19 cellular contexts compared by ENCODE assay signal in the genomic region with DNA sequence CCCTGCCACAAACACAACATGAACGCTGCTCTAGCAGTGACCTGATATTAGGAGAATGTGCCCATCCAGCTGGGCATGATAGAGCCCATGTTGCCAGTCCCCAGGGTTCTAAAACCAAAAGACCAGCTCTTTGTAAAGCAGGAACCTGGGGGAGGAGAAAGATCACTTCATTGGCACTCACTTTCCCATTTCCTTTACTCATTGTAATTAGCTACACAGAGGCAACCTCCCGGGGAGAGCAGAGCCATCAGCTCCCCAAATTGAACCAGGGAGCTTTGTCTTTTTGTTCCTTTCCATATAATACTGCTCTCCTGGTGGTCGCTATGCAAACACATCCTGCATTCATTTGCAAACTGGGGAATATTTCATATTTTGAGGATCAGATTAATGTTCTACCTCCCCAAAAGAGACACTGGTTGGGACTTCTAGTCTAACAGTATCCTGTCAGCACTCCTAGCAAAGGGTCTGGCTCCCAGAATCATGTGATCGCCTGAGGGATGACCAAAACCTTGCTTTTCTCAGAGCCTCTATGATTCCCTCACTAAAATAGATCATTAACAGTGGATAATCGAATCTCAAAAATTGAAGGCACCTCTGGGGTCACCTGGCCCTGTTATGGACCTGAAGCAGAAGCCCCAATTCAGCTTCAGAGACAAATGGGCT.
DNase-seq lines count a peak whose midpoint lies in the region; ATAC-seq, FAIRE-seq and TF ChIP-seq lines count a peak whose summit lies in the region.
"Had no signal": no experiment of that assay in that cellular context is flagged by ENCODE, and none has a peak within 500 bp of the region (broad histone marks: within the 10 kb centered on the region; RNA-seq: fewer than 3 reads in every experiment).

No MANE protein-coding gene starts in this region.

- POLR2A ChIA-PET in SK-N-SH (lab: Yijun Ruan, JAX) = no interaction called here
- POLR2A ChIA-PET in H1 (lab: Charles Lee; ENCODE audit: partially characterized antibody) = interaction anchor here (0.9 to 2.2 kb wide), 10 partner anchors 9 to 111 kb away, joined by 3 to 8 read pairs (median 4); partner anchors contain the start of gene KIRREL1

- H3K79me2 ChIP-seq in SK-N-SH (ENCODE audit: insufficient read depth) = no peaks in the 10 kb centered on the region
- H3K79me2 ChIP-seq in H1 (ENCODE audit: control insufficient read depth in 1 of 2, insufficient read depth in 2 of 2, low read length in 2 of 2) = no peaks in the 10 kb centered on the region

- H3K27me3 ChIP-seq in SK-N-SH (ENCODE audit: insufficient read depth) = no peaks in the 10 kb centered on the region
- H3K27me3 ChIP-seq in H1 (replicated peaks in 1 of 4; ENCODE audit: control insufficient read depth in 3 of 4, extremely low read depth in 1 of 4, insufficient read depth in 3 of 4, low read length in 3 of 4) = no peaks in the 10 kb centered on the region
- H3K27me3 ChIP-seq in mesenchymal stem cell (ENCODE audit: control insufficient read depth in 1 of 2, insufficient read depth in 1 of 2, low read length in 2 of 2) = peaks cover 0 to 11% of the 10 kb centered on the region in 2 experiments
- H3K27me3 ChIP-seq in psoas muscle (ENCODE audit: insufficient read depth in 3 of 3, low read length in 2 of 3) = peaks cover 0 to 5% (median 0%) of the 10 kb centered on the region in 3 donors

- 0 out of 2 replicates have a peak overlapping the region, but pooled peaks have one; percentile 82 for H2BK20ac ChIP-seq in H1 (ENCODE audit: low read length)

- intact Hi-C loops in psoas muscle (cut with DNase I) = no loop called here

- H3K36me3 ChIP-seq in SK-N-SH (replicated peaks in 1 of 2; ENCODE audit: control insufficient read depth in 1 of 2, insufficient read depth in 2 of 2, low read length in 1 of 2) (no peaks in the 10 kb centered on the region), H1 (ENCODE audit: control insufficient read depth in 2 of 4, insufficient read depth in 4 of 4, low read length in 3 of 4) (no peaks in the 10 kb centered on the region), mesenchymal stem cell (ENCODE audit: control insufficient read depth in 1 of 2, insufficient read depth in 2 of 2, low read depth in 1 of 2, low read length in 2 of 2) (peaks cover under 1 to 10% of the 10 kb centered on the region in 2 experiments), psoas muscle (ENCODE audit: insufficient read depth in 1 of 2, low read depth in 1 of 2) (no peaks in the 10 kb centered on the region)

- H2BK120ac ChIP-seq in H1 (replicated peaks; ENCODE audit: low read depth, low read length) = peak overlapping the region; percentile 97
- H2BK120ac ChIP-seq in mesenchymal stem cell (ENCODE audit: low read depth, low read length) = no peak overlapping the region

- H3K18ac ChIP-seq in H1 (ENCODE audit: extremely low read depth, low read length) = peak overlapping the region; percentile 81
- no peak overlapping the region for H3K18ac ChIP-seq in mesenchymal stem cell (ENCODE audit: low read depth in 1 of 2, low read length in 2 of 2)

- WGBS in SK-N-SH (ENCODE audit: low lambda C conversion rate) = 25% methylated on average over 5 of the region's 5 CpGs
- WGBS in H1 (ENCODE audit: extremely low coverage in 1 of 2, insufficient coverage in 1 of 2, insufficient read length in 1 of 2, insufficient replicate concordance in 2 of 2, low coverage in 1 of 2, low lambda C conversion rate in 2 of 2, missing lambda C conversion rate in 1 of 2), 2 experiments = 13% methylated on average over 5 of the region's 5 CpGs; no CpG with 5 or more reads in 1 of the 2 experiments
- WGBS in mesenchymal stem cell = 30% methylated on average over 5 of the region's 5 CpGs
- 48 to 60% (median 59%) methylated on average over 5 of the region's 5 CpGs for WGBS in psoas muscle, 3 donors

- H3K79me1 ChIP-seq in H1 (ENCODE audit: low read depth, low read length) (no peaks in the 10 kb centered on the region), mesenchymal stem cell (replicated peaks; ENCODE audit: low read length, poor library complexity, severe bottlenecking) (peaks cover 3% of the 10 kb centered on the region)

- peaks cover 5% of the 10 kb centered on the region for H3F3A ChIP-seq in SK-N-SH (replicated peaks; ENCODE audit: insufficient read depth)

- DNase-seq in SK-N-SH (no peak), H1 (ENCODE audit: low read depth in 1 of 2, low spot score in 2 of 2) (no peak), mesenchymal stem cell (no peak), psoas muscle (no peak), HK-2 (ENCODE audit: unreplicated experiment) (no peak)
- DNase-seq: DMS 273 treated with DMSO at 0.1 percent for 48 hours, DND-41, GDM1, GOT3, NCI-H1105, NCI-H2081, NCI-H446 treated with DMSO at 0.1 percent for 48 hours had no signal

- H3K9me3 ChIP-seq in SK-N-SH (no peaks in the 10 kb centered on the region), H1 (ENCODE audit: insufficient read depth in 2 of 2, low read depth in 1 of 2, low read length in 1 of 2) (no peaks in the 10 kb centered on the region), mesenchymal stem cell (ENCODE audit: control insufficient read depth, low read length) (no peaks in the 10 kb centered on the region), psoas muscle (no peaks in the 10 kb centered on the region)

- H3K14ac ChIP-seq in H1 (ENCODE audit: insufficient read length) (no peak overlapping the region), mesenchymal stem cell (ENCODE audit: low read length in 2 of 2) (no peak overlapping the region)

- no peaks in the 10 kb centered on the region for H3K9me2 ChIP-seq in SK-N-SH

- H3K9ac ChIP-seq in SK-N-SH = no peak overlapping the region
- H3K9ac ChIP-seq in H1 (replicated peaks in 1 of 4; ENCODE audit: extremely low read depth in 1 of 4, low read depth in 3 of 4, low read length in 3 of 4) = no peak overlapping the region
- no peak overlapping the region for H3K9ac ChIP-seq in mesenchymal stem cell (ENCODE audit: low read length)

- peak overlapping the region; percentile 84 for H4K5ac ChIP-seq in H1 (ENCODE audit: insufficient read length, low read depth, low read length)

- H4K8ac ChIP-seq in H1 (ENCODE audit: extremely low read depth, insufficient read depth, low read length) = no peak overlapping the region
- H4K8ac ChIP-seq in mesenchymal stem cell (ENCODE audit: low read length) = no peak overlapping the region

- FAIRE-seq in H1 (lab: Jason Lieb, UNC) = no peak
- FAIRE-seq: HTR-8/SVneo, K562 had no signal

- TF ChIP-seq POLR2A in H1 (IDR thresholded peaks at IDR 0.05; ENCODE audit: control extremely low read depth in 1 of 2, low read depth in 2 of 2, low read length in 2 of 2) = no peak

- H3K27ac ChIP-seq in SK-N-SH (ENCODE audit: low read depth in 2 of 2, low read length in 1 of 2) = no peak overlapping the region
- H3K27ac ChIP-seq in H1 (ENCODE audit: low read depth, low read length) = no peak overlapping the region; the same call in 1 of the 2 replicates
- H3K27ac ChIP-seq in mesenchymal stem cell (ENCODE audit: low read length, poor library complexity, severe bottlenecking) = peak overlapping the region; percentile 91
- no peak overlapping the region for H3K27ac ChIP-seq in psoas muscle
- H3K27ac ChIP-seq: 22Rv1 had no signal

- CTCF ChIA-PET in SK-N-SH (lab: Yijun Ruan, JAX) = interaction anchor here (0.5 to 1.4 kb wide), 3 partner anchors 17 to 113 kb away, joined by 3 read pairs; no protein-coding TSS in a partner anchor
- CTCF ChIA-PET in H1 (lab: Charles Lee; ENCODE audit: partially characterized antibody) = interaction anchor here (1.0 to 38.2 kb wide), 11 partner anchors 0 to 155 kb away, joined by 3 to 2918 read pairs (median 4); partner anchors contain the start of gene KIRREL1

- H2AFZ ChIP-seq in SK-N-SH (ENCODE audit: low read depth) (no peak overlapping the region), H1 (ENCODE audit: low read length) (no peak overlapping the region), mesenchymal stem cell (ENCODE audit: low read depth, low read length) (no peak overlapping the region)

- peak overlapping the region; percentile 71 for H3K4ac ChIP-seq in H1 (replicated peaks; ENCODE audit: insufficient read length, low read depth, low read length)
- H3K4ac ChIP-seq in mesenchymal stem cell (ENCODE audit: low read depth in 1 of 2, low read length in 2 of 2) = no peak overlapping the region

- TF ChIP-seq EP300 in SK-N-SH (IDR thresholded peaks at IDR 0.05; ENCODE audit: borderline replicate concordance in 1 of 2, low read depth in 1 of 2, low read length in 1 of 2) (no peak), H1 (IDR thresholded peaks at IDR 0.05; ENCODE audit: borderline replicate concordance in 1 of 2, low read depth in 2 of 2, low read length in 2 of 2) (no peak)

- ATAC-seq in SK-N-SH treated with all-trans-retinoic acid at 6 μM for 48 hours (no peak), GM19455 (IDR thresholded peaks at IDR 0.05; ENCODE audit: unreplicated experiment) (no peak), HG03442 (IDR thresholded peaks at IDR 0.05; ENCODE audit: unreplicated experiment) (no peak), psoas muscle (no peak)
- ATAC-seq: K562, Right ventricle myocardium inferior had no signal

- no peak for TF ChIP-seq RAD21 in SK-N-SH (IDR thresholded peaks at IDR 0.05; ENCODE audit: low read length)
- TF ChIP-seq RAD21 in H1 (IDR thresholded peaks at IDR 0.05 in 1 of 2, conservative IDR thresholded peaks at IDR 0.05 in 1 of 2; ENCODE audit: low read depth in 2 of 2, low read length in 2 of 2) = no peak

- no peaks in the 10 kb centered on the region; the same call in 1 of the 2 replicates for H3K23me2 ChIP-seq in H1 (ENCODE audit: low read depth, low read length)

- H4K91ac ChIP-seq in H1 (replicated peaks; ENCODE audit: insufficient read length, low read length) = peak overlapping the region; percentile 90
- no peak overlapping the region for H4K91ac ChIP-seq in mesenchymal stem cell (ENCODE audit: low read length)

- H3K4me3 ChIP-seq in SK-N-SH (ENCODE audit: low read depth in 2 of 2, low read length in 1 of 2) (no peak overlapping the region), H1 (ENCODE audit: extremely low read depth in 1 of 4, insufficient read depth in 2 of 4, low read depth in 3 of 4, low read length in 4 of 4) (peak overlapping the region in 1 of 4 experiments; percentile 33; a peak in 3 of 8 replicates), mesenchymal stem cell (ENCODE audit: insufficient read depth in 1 of 2, low read depth in 1 of 2, low read length in 2 of 2) (no peak overlapping the region), psoas muscle (no peak overlapping the region)
- H3K4me3 ChIP-seq: K562 had no signal

- H4K20me1 ChIP-seq in SK-N-SH (ENCODE audit: insufficient read depth) = no peaks in the 10 kb centered on the region
- H4K20me1 ChIP-seq in H1 (replicated peaks in 1 of 2; ENCODE audit: control insufficient read depth in 1 of 2, insufficient read depth in 2 of 2, low read length in 2 of 2) = no peaks in the 10 kb centered on the region

- H2AK5ac ChIP-seq in H1 (ENCODE audit: low read depth, low read length) = no peak overlapping the region
- H2AK5ac ChIP-seq in mesenchymal stem cell (ENCODE audit: low read length, severe bottlenecking) = no peak overlapping the region

- peak overlapping the region; percentile 3 for H3K56ac ChIP-seq in H1 (replicated peaks; ENCODE audit: insufficient read length, low read depth, low read length)

- H3K4me1 ChIP-seq in SK-N-SH (ENCODE audit: control insufficient read depth in 1 of 2, insufficient read depth in 2 of 2, low read depth in 1 of 2, low read length in 1 of 2) (peaks cover 0 to 13% of the 10 kb centered on the region in 2 experiments; a peak in 1 of 4 replicates), H1 (replicated peaks in 1 of 4; ENCODE audit: control insufficient read depth in 3 of 4, insufficient read depth in 4 of 4, low read length in 3 of 4) (peaks cover 16 to 45% (median 39%) of the 10 kb centered on the region in 4 experiments), mesenchymal stem cell (ENCODE audit: control insufficient read depth, insufficient read depth, low read depth, low read length) (peaks cover 29% of the 10 kb centered on the region), psoas muscle (no peaks in the 10 kb centered on the region)

- TF ChIP-seq CTCF in SK-N-SH (IDR thresholded peaks at IDR 0.05) (no peak), H1 (IDR thresholded peaks at IDR 0.05; ENCODE audit: control extremely low read depth in 1 of 3, insufficient read depth in 1 of 3, low read depth in 1 of 3, low read length in 3 of 3) (no peak), psoas muscle (IDR thresholded peaks at IDR 0.05) (no peak)

- H3K23ac ChIP-seq in H1 (ENCODE audit: insufficient read length) (no peak overlapping the region), mesenchymal stem cell (ENCODE audit: low read length in 2 of 2) (no peak overlapping the region)

- peak overlapping the region; percentile 82; the same call in 1 of the 2 replicates for H2BK5ac ChIP-seq in H1 (ENCODE audit: low read depth, low read length)
- H2BK5ac ChIP-seq in mesenchymal stem cell (ENCODE audit: low read depth, low read length, poor library complexity, severe bottlenecking) = no peak overlapping the region

- no peak overlapping the region for H2BK15ac ChIP-seq in H1 (ENCODE audit: low read length)
- H2BK15ac ChIP-seq in mesenchymal stem cell (ENCODE audit: low read depth, poor library complexity, severe bottlenecking) = no peak overlapping the region

- peak overlapping the region; percentile 71; the same call in 1 of the 2 replicates for H2BK12ac ChIP-seq in H1 (ENCODE audit: low read depth, low read length)
- H2BK12ac ChIP-seq in mesenchymal stem cell (ENCODE audit: low read length in 2 of 2) = no peak overlapping the region

- H3K4me2 ChIP-seq in SK-N-SH (no peak overlapping the region), H1 (ENCODE audit: insufficient read depth in 1 of 2, low read depth in 2 of 2, low read length in 2 of 2) (peak overlapping the region; percentile 64 to 89), mesenchymal stem cell (ENCODE audit: low read length, poor library complexity, severe bottlenecking) (no peak overlapping the region)

Comparison
In these comparisons a context has a peak if more than half of its experiments do, and no peak if none do; other contexts are left out.
1. H3K4me2 ChIP-seq: peak in H1 (2 of 2); none in SK-N-SH (single experiment) and mesenchymal stem cell (single experiment).